Comparison of ENCODE assay signal across 1 cellular context in the genomic region with DNA sequence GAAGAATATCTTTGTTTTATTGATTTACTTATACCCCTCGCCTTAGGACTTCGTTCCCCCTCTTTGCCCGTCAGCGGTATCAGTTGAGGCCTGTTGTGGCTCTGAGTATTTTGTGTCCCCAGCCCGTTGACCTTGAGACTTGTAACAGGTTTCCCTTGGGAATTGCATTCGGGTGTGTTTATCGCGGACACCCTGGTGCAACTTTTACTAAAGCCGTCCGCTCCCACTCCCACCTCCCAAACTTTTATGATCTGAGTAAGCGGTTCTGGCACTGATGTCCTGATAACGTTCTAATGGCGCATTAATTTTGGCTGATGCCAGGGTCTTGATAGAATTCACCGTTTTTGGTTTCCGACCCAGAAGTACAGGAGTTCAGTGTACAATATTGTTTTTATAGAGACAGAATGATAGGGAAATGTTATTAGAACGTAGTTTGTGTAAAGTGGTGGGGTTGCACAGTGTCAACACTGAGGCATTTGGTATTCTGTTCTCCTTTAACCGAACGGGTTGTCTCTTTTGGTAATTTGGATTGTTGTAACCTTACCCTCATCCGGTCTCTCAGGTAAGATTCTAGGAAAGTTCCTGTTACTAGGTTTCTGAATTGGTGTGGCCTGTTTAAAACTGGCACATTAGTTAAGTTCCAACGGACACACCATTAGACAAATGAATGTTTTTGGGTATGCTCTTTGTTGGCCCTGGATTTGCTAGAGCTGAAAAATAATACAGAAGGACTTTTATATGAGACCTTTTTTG.
TF ChIP-seq lines count a peak whose summit lies in the region.

No MANE protein-coding gene starts in this region.

TF ChIP-seq in HepG2, 621 proteins besides CTCF, POLR2A, EP300 and RAD21:
- TF ChIP-seq RBM22 (optimal IDR thresholded peaks at IDR 0.05; ENCODE audit: low read length) (peak; percentile 95), LCORL (IDR thresholded peaks at IDR 0.05) (no peak), LCORL (CRISPR knock-in tag; IDR thresholded peaks at IDR 0.05) (peak; percentile 23; the same call in 1 of the 2 replicates), JARID2 (CRISPR knock-in tag; IDR thresholded peaks at IDR 0.05; ENCODE audit: insufficient replicate concordance) (no peak), ATF1 (CRISPR knock-in tag; IDR thresholded peaks at IDR 0.05) (peak; percentile 34; the same call in 1 of the 2 replicates), STAG1 (CRISPR knock-in tag; IDR thresholded peaks at IDR 0.05) (no peak), KDM5B (CRISPR knock-in tag; IDR thresholded peaks at IDR 0.05; ENCODE audit: borderline replicate concordance) (no peak), ZNF816 (CRISPR knock-in tag; IDR thresholded peaks at IDR 0.05; ENCODE audit: borderline replicate concordance) (0 out of 2 replicates have a peak, but pooled peaks have one; percentile 67), KDM5A (IDR thresholded peaks at IDR 0.05; ENCODE audit: borderline replicate concordance, low read length) (peak; percentile 28), SNAPC2 (CRISPR knock-in tag; IDR thresholded peaks at IDR 0.05) (0 out of 2 replicates have a peak, but pooled peaks have one; percentile 9), CBX5 (CRISPR knock-in tag; IDR thresholded peaks at IDR 0.05; ENCODE audit: borderline replicate concordance) (no peak), TRIM24 (CRISPR knock-in tag; IDR thresholded peaks at IDR 0.05) (no peak), ZC3H4 (CRISPR knock-in tag; IDR thresholded peaks at IDR 0.05; ENCODE audit: borderline replicate concordance) (peak; percentile 84; the same call in 1 of the 2 replicates), GZF1 (CRISPR knock-in tag; IDR thresholded peaks at IDR 0.05) (0 out of 2 replicates have a peak, but pooled peaks have one; percentile 4), KAT2B (IDR thresholded peaks at IDR 0.05; ENCODE audit: borderline replicate concordance, low read depth, low read length) (peak; percentile 26; the same call in 1 of the 2 replicates), SIN3A (IDR thresholded peaks at IDR 0.05; ENCODE audit: borderline replicate concordance, low read depth, low read length) (0 out of 2 replicates have a peak, but pooled peaks have one; percentile 16)
- TF ChIP-seq, protein P1, sequence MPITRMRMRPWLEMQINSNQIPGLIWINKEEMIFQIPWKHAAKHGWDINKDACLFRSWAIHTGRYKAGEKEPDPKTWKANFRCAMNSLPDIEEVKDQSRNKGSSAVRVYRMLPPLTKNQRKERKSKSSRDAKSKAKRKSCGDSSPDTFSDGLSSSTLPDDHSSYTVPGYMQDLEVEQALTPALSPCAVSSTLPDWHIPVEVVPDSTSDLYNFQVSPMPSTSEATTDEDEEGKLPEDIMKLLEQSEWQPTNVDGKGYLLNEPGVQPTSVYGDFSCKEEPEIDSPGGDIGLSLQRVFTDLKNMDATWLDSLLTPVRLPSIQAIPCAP (CRISPR knock-in tag; IDR thresholded peaks at IDR 0.05; ENCODE audit: low read depth): no peak
- TF ChIP-seq, protein P2, sequence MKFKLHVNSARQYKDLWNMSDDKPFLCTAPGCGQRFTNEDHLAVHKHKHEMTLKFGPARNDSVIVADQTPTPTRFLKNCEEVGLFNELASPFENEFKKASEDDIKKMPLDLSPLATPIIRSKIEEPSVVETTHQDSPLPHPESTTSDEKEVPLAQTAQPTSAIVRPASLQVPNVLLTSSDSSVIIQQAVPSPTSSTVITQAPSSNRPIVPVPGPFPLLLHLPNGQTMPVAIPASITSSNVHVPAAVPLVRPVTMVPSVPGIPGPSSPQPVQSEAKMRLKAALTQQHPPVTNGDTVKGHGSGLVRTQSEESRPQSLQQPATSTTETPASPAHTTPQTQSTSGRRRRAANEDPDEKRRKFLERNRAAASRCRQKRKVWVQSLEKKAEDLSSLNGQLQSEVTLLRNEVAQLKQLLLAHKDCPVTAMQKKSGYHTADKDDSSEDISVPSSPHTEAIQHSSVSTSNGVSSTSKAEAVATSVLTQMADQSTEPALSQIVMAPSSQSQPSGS (CRISPR knock-in tag; IDR thresholded peaks at IDR 0.05): no peak
- TF ChIP-seq, protein P3, sequence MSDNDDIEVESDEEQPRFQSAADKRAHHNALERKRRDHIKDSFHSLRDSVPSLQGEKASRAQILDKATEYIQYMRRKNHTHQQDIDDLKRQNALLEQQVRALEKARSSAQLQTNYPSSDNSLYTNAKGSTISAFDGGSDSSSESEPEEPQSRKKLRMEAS (IDR thresholded peaks at IDR 0.05): 0 out of 2 replicates have a peak, but pooled peaks have one; percentile 6
- TF ChIP-seq, protein P4, sequence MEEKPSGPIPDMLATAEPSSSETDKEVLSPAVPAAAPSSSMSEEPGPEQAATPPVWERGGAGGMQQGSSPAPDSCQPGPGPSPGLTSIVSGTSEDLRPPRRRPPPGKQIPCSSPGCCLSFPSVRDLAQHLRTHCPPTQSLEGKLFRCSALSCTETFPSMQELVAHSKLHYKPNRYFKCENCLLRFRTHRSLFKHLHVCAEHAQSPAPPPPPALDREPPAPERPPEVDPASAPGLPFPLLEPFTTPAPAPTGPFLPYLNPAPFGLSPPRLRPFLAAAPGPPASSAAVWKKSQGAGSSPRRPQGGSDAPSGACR (CRISPR knock-in tag; IDR thresholded peaks at IDR 0.05): peak; percentile 42; the same call in 1 of the 2 replicates
- TF ChIP-seq, protein P5, sequence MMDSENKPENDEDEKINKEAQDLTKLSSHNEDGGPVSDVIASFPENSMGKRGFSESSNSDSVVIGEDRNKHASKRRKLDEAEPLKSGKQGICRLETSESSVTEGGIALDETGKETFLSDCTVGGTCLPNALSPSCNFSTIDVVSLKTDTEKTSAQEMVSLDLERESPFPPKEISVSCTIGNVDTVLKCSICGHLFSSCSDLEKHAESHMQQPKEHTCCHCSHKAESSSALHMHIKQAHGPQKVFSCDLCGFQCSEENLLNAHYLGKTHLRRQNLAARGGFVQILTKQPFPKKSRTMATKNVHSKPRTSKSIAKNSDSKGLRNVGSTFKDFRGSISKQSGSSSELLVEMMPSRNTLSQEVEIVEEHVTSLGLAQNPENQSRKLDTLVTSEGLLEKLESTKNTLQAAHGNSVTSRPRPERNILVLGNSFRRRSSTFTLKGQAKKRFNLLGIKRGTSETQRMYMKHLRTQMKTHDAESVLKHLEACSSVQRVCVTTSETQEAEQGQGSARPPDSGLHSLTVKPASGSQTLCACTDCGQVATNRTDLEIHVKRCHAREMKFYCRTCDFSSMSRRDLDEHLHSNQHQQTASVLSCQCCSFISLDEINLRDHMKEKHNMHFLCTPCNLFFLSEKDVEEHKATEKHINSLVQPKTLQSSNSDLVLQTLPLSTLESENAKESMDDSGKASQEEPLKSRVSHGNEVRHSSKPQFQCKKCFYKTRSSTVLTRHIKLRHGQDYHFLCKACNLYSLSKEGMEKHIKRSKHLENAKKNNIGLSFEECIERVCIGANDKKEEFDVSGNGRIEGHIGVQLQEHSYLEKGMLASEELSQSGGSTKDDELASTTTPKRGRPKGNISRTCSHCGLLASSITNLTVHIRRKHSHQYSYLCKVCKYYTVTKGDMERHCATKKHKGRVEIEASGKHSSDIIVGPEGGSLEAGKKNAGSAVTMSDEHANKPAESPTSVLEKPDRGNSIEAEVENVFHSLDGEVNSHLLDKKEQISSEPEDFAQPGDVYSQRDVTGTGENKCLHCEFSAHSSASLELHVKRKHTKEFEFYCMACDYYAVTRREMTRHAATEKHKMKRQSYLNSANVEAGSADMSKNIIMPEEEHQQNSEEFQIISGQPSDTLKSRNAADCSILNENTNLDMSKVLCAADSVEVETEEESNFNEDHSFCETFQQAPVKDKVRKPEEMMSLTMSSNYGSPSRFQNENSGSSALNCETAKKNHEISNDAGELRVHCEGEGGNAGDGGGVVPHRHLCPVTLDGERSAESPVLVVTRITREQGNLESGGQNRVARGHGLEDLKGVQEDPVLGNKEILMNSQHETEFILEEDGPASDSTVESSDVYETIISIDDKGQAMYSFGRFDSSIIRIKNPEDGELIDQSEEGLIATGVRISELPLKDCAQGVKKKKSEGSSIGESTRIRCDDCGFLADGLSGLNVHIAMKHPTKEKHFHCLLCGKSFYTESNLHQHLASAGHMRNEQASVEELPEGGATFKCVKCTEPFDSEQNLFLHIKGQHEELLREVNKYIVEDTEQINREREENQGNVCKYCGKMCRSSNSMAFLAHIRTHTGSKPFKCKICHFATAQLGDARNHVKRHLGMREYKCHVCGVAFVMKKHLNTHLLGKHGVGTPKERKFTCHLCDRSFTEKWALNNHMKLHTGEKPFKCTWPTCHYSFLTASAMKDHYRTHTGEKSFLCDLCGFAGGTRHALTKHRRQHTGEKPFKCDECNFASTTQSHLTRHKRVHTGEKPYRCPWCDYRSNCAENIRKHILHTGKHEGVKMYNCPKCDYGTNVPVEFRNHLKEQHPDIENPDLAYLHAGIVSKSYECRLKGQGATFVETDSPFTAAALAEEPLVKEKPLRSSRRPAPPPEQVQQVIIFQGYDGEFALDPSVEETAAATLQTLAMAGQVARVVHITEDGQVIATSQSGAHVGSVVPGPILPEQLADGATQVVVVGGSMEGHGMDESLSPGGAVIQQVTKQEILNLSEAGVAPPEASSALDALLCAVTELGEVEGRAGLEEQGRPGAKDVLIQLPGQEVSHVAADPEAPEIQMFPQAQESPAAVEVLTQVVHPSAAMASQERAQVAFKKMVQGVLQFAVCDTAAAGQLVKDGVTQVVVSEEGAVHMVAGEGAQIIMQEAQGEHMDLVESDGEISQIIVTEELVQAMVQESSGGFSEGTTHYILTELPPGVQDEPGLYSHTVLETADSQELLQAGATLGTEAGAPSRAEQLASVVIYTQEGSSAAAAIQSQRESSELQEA (CRISPR knock-in tag; IDR thresholded peaks at IDR 0.05; ENCODE audit: not compliant biosample characterization): no peak
- TF ChIP-seq, protein P6, sequence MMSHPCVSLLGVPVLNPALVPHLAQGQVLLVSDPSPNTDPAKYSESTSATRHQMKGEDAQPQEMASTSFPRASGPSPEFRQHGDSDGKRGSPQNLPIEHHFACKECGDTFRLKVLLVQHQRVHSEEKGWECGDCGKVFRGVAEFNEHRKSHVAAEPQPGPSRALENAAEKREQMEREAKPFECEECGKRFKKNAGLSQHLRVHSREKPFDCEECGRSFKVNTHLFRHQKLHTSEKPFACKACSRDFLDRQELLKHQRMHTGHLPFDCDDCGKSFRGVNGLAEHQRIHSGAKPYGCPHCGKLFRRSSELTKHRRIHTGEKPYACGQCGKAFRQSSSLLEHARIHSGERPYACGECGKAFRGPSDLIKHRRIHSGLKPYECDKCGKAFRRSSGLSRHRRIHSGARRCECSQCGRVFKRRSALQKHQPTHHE (CRISPR knock-in tag; IDR thresholded peaks at IDR 0.05; ENCODE audit: borderline replicate concordance): peak; percentile 15; the same call in 1 of the 2 replicates
